26 cellular contexts compared by ENCODE assay signal in the genomic region with DNA sequence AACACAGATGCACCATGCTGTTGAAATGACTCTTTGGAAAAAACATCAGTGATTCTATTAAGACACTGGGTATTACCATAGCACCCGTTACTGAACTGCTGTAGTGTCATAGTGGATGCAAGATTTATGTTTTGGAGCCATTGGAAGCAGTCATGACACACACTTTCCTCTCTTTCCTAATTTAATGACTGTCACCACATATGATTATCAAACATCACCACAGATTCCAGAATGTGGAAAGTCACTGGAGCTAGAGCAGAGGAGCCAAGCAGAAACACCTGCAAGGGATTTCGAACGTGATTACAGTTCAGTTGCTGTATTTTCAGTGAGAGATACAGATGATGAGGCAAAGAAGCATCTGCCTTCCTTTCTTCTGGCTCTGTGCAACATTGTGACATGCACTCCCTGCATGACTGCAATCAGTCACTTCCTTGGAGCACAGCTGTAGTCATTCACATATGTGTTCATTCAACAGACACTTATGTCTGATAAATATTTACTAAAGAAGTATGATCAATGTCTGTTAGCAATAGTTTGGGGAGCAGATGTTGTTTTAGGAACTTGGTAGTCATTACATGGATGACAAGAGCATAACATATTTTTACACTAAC.
"Had no signal": no experiment of that assay in that cellular context is flagged by ENCODE, and none has a peak within 500 bp of the region (broad histone marks: within the 10 kb centered on the region; RNA-seq: fewer than 3 reads in every experiment).

No MANE protein-coding gene starts in this region.

- H3K36me3 ChIP-seq: left lung, lower lobe of right lung, ovary, right atrium auricular region, stomach, thyroid gland, transverse colon, upper lobe of left lung, vagina had no signal

- H3K27ac ChIP-seq: left lung, lower lobe of right lung, ovary, right atrium auricular region, skin epidermis, stomach, testis, thyroid gland, transverse colon, upper lobe of left lung, vagina had no signal

- DNase-seq: hippocampal formation; kidney; left colon; left lung; lower lobe of right lung; mammary epithelial cell; mesendoderm; naive B cell; natural killer cell; nephron progenitor cell; ovary; stimulated activated CD4-positive, alpha-beta T cell treated with anti-CD3 and anti-CD28 coated beads, Interleukin-12 subunit alpha, Interleukin-12 subunit beta, amount 100 ng/mL, for 4 hours; stimulated activated CD4-positive, alpha-beta T cell treated with anti-CD3 and anti-CD28 coated beads, Interleukin-15, amount 100 ng/mL, for 24 hours; stimulated activated CD4-positive, alpha-beta T cell treated with anti-CD3 and anti-CD28 coated beads, Interleukin-2, amount 100 ng/mL, for 24 hours; stimulated activated CD4-positive, alpha-beta T cell treated with anti-CD3 and anti-CD28 coated beads, Interleukin-4, amount 100 ng/mL, for 1 hour; stimulated activated naive B cell treated with anti-CD40 and anti-IgM and Interleukin-4, amounts not matched to agents 10 μg/mL and 1 μg/mL and 100 μg/mL, for 72 hours; stimulated activated naive CD8-positive, alpha-beta T cell treated with anti-CD3 and anti-CD28 coated beads, Interleukin-15, Interleukin-2, amounts not matched to agents 100 U/mL and 50 U/mL, for 24 hours; stomach; testis; thyroid gland; transverse colon; upper lobe of left lung had no signal

- H3K4me1 ChIP-seq: left lung, lower lobe of right lung, right atrium auricular region, testis, thyroid gland, transverse colon, upper lobe of left lung, vagina had no signal

- H3K4me3 ChIP-seq: left lung, lower lobe of right lung, ovary, right atrium auricular region, skin epidermis, stomach, testis, thyroid gland, transverse colon, upper lobe of left lung, vagina had no signal

- ATAC-seq: left colon; left lung; lower lobe of right lung; natural killer cell; sciatic nerve; stimulated activated naive B cell treated with anti-CD40 and anti-IgM and Interleukin-4, amounts not matched to agents 10 μg/mL and 1 μg/mL and 100 μg/mL, for 72 hours; stimulated activated naive CD8-positive, alpha-beta T cell treated with anti-CD3 and anti-CD28 coated beads, Interleukin-15, Interleukin-2, amounts not matched to agents 100 U/mL and 50 U/mL, for 24 hours had no signal

- H3K9me3 ChIP-seq: left lung, lower lobe of right lung, ovary, right atrium auricular region, stomach, testis, thyroid gland, transverse colon, upper lobe of left lung, vagina had no signal

- H3K27me3 ChIP-seq: left lung, ovary, right atrium auricular region, stomach, testis, thyroid gland, transverse colon, upper lobe of left lung, vagina had no signal

- FAIRE-seq: kidney had no signal
